ENCODE assay signal across 21 cellular contexts in the genomic region with DNA sequence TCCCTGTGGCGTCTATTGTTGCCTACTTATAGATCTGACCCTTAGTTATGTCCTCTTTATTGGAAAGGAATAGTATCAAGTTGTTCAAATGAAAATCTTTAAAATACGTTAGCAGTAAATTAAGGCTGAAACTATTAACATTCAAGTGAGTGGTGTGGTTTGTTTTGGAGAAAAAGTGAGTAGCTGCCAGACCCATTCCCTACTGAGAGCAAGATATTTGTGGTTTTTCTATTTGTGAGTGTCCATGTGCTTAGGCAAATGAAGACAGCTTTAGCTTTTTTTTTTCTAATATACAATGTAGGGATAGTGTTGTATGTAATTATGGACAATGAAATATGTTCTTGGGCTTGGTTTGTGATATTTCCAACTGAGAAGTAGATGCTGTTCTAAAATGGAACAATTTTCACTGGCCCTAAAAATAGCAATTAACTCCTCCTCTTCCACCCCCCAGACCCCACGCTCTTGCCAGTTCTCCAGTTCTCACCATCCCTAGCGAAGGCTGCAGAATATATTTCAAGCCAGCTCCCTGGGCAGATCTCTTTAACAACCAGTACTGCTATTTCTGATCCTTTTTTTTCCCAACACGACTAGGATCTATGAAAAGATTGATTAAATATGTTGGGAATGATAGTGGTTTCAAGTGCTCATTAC.
"Had no signal": no experiment of that assay in that cellular context is flagged by ENCODE, and none has a peak within 500 bp of the region (broad histone marks: within the 10 kb centered on the region; RNA-seq: fewer than 3 reads in every experiment).

No MANE protein-coding gene starts in this region.

- DNase-seq: activated B cell treated with CpG ODN at 0.5 μM for 24 hours; activated CD4-positive, alpha-beta T cell treated with anti-CD3 and anti-CD28 coated beads for 48 hours; activated CD8-positive, alpha-beta T cell treated with anti-CD3 and anti-CD28 coated beads for 36 hours; activated naive CD4-positive, alpha-beta T cell; activated naive CD8-positive, alpha-beta T cell treated with anti-CD3 and anti-CD28 coated beads for 36 hours; activated T-cell treated with anti-CD3 and anti-CD28 coated beads, Interleukin-2, amount 50 U/mL, for 1 hour; amniotic stem cell; effector CD8-positive, alpha-beta T cell; left cardiac atrium; lower lobe of right lung; natural killer cell; ovary; psoas muscle; right cardiac atrium; stimulated activated CD4-positive, alpha-beta T cell treated with anti-CD3 and anti-CD28 coated beads, Interleukin-15, amount 100 ng/mL, for 24 hours; stimulated activated CD4-positive, alpha-beta T cell treated with anti-CD3 and anti-CD28 coated beads, Interleukin-2, amount 100 ng/mL, for 48 hours; T-helper 9 cell had no signal

- H3K4me3 ChIP-seq: lower lobe of right lung, ovary, psoas muscle, skin epidermis, vagina had no signal

- ATAC-seq: activated CD8-positive, alpha-beta T cell treated with anti-CD3 and anti-CD28 coated beads for 36 hours; activated T-helper 17 cell treated with anti-CD3 and anti-CD28 coated beads, Interleukin-2, amount 50 U/mL, for 72 hours; esophagus mucosa; left cardiac atrium; lower lobe of right lung; natural killer cell; psoas muscle; right cardiac atrium had no signal
